In genomic region chr2:237129625-237130263, GRCh38 we compare ENCODE assay signal across 26 cellular contexts. TPM values are rescaled to one million over a fixed set of nuclear protein-coding genes. Genes with fewer than 3 reads are reported as not detected.
DNase-seq lines count a peak whose midpoint lies in the region; ATAC-seq, FAIRE-seq and TF ChIP-seq lines count a peak whose summit lies in the region.
"Had no signal": no experiment of that assay in that cellular context is flagged by ENCODE, and none has a peak within 500 bp of the region (broad histone marks: within the 10 kb centered on the region; RNA-seq: fewer than 3 reads in every experiment).

No MANE protein-coding gene starts in this region.

- H3K4me3 ChIP-seq in esophagus muscularis mucosa, result no peak overlapping the region
- peak overlapping the region; percentile 46 for H3K4me3 ChIP-seq in trophoblast cell (ENCODE audit: low read depth, low read length)
- no peak overlapping the region for H3K4me3 ChIP-seq in osteoblast (ENCODE audit: insufficient read depth, low read length)
- H3K4me3 ChIP-seq: BLaER1, GM23338, K562, MG63, SJCRH30 had no signal

- no peak overlapping the region for H2BK120ac ChIP-seq in trophoblast cell (ENCODE audit: insufficient read depth, low read length, poor library complexity)

- H3K36me3 ChIP-seq in esophagus muscularis mucosa (no peaks in the 10 kb centered on the region), trophoblast cell (ENCODE audit: control insufficient read depth in 1 of 2, insufficient read depth in 2 of 2, low read length in 2 of 2) (no peaks in the 10 kb centered on the region), osteoblast (ENCODE audit: insufficient read depth, low read length) (no peaks in the 10 kb centered on the region)
- H3K36me3 ChIP-seq: BLaER1, MG63, SJCRH30 had no signal

- H2BK12ac ChIP-seq in trophoblast cell (ENCODE audit: low read length), result no peak overlapping the region

- intact Hi-C loops in esophagus muscularis mucosa (cut with DNase I), result loop anchor here (5.0 kb wide), 1 partner anchor 348 kb away; no protein-coding TSS in a partner anchor

- no peaks in the 10 kb centered on the region for H3K79me2 ChIP-seq in trophoblast cell (ENCODE audit: control insufficient read depth, insufficient read depth, low read length, poor library complexity)
- H3K79me2 ChIP-seq in osteoblast (ENCODE audit: insufficient read depth, low read length), result no peaks in the 10 kb centered on the region

- no peak overlapping the region for H4K91ac ChIP-seq in trophoblast cell (ENCODE audit: low read depth, low read length)

- peak overlapping the region; percentile 9 for H3K23ac ChIP-seq in trophoblast cell (ENCODE audit: low read length)

- no peak overlapping the region for H3K14ac ChIP-seq in trophoblast cell (ENCODE audit: low read length)

- H3K4ac ChIP-seq in trophoblast cell (ENCODE audit: low read depth, low read length), result no peak overlapping the region

- TF ChIP-seq EP300 in esophagus muscularis mucosa (IDR thresholded peaks at IDR 0.05), result no peak

- no peak for TF ChIP-seq CTCF in esophagus muscularis mucosa (IDR thresholded peaks at IDR 0.05)
- no peak for TF ChIP-seq CTCF in osteoblast (IDR thresholded peaks at IDR 0.05; ENCODE audit: extremely low read depth, low read depth, low read length)

- no peak overlapping the region for H4K8ac ChIP-seq in trophoblast cell (ENCODE audit: low read depth, low read length)

- H3K4me1 ChIP-seq in esophagus muscularis mucosa (peaks cover 6 to 43% (median 35%) of the 10 kb centered on the region in 4 donors), trophoblast cell (ENCODE audit: control insufficient read depth in 1 of 2, insufficient read depth in 2 of 2, low read length in 2 of 2) (peaks cover 4 to 6% of the 10 kb centered on the region in 2 experiments), osteoblast (ENCODE audit: insufficient read depth, low read length) (peaks cover 20% of the 10 kb centered on the region)
- H3K4me1 ChIP-seq: BLaER1 had no signal

- DNase-seq in GM12891 (ENCODE audit: insufficient read length, low spot score) (no peak), HTR-8/SVneo (ENCODE audit: insufficient read length, low spot score) (no peak), esophagus muscularis mucosa (ENCODE audit: extremely low spot score) (peak; percentile 77), trophoblast cell (no peak), osteoblast (ENCODE audit: insufficient read length, low spot score, missing footprints) (no peak)
- DNase-seq: CD4-positive, CD25-positive, alpha-beta regulatory T cell; DMS153; DND-41; MG63; NCI-H2029; NCI-H446; NCI-H524 treated with DMSO at 0.1 percent for 48 hours; NCI-H774; NK-92 treated with Interleukin-12 subunit alpha and Interleukin-12 subunit beta, amount 100 ng/mL, for 24 hours; PC-3; SJCRH30 had no signal

- H4K20me1 ChIP-seq in osteoblast (ENCODE audit: insufficient read depth, low read length), result no peaks in the 10 kb centered on the region
- H4K20me1 ChIP-seq: BLaER1 had no signal

- H3K79me1 ChIP-seq in trophoblast cell (ENCODE audit: low read length), result peaks cover 2% of the 10 kb centered on the region

- no peak overlapping the region for H2AK5ac ChIP-seq in trophoblast cell (ENCODE audit: low read length)

- ATAC-seq in HG03039 (IDR thresholded peaks at IDR 0.05; ENCODE audit: unreplicated experiment) (no peak), GM18520 (IDR thresholded peaks at IDR 0.05; ENCODE audit: unreplicated experiment) (no peak)
- ATAC-seq: GM23338, HCT116, K562, PC-3, Right ventricle myocardium inferior, SK-N-SH treated with all-trans-retinoic acid at 6 μM for 48 hours had no signal

- no peak overlapping the region for H2AFZ ChIP-seq in trophoblast cell (ENCODE audit: insufficient read depth, low read length, poor library complexity)
- no peak overlapping the region for H2AFZ ChIP-seq in osteoblast (ENCODE audit: low read length)
- H2AFZ ChIP-seq: GM23338 had no signal

- no peak overlapping the region for H3K4me2 ChIP-seq in trophoblast cell (ENCODE audit: low read length)
- H3K4me2 ChIP-seq in osteoblast (ENCODE audit: insufficient read depth, low read length), result no peak overlapping the region
- H3K4me2 ChIP-seq: BLaER1, GM23338 had no signal

- H4K12ac ChIP-seq in trophoblast cell (ENCODE audit: low read depth, low read length), result no peak overlapping the region

- no peak overlapping the region for H3K9ac ChIP-seq in trophoblast cell (ENCODE audit: low read length)
- H3K9ac ChIP-seq: BLaER1 had no signal

- no peak for TF ChIP-seq POLR2A in GM12891 (IDR thresholded peaks at IDR 0.05; ENCODE audit: low read depth, low read length)
- TF ChIP-seq POLR2A in esophagus muscularis mucosa (IDR thresholded peaks at IDR 0.05; ENCODE audit: low read depth), result no peak

- H3K27ac ChIP-seq in esophagus muscularis mucosa (replicated peaks in 1 of 4) (no peak overlapping the region), trophoblast cell (ENCODE audit: low read depth, low read length) (no peak overlapping the region), osteoblast (ENCODE audit: low read depth, low read length) (no peak overlapping the region)
- H3K27ac ChIP-seq: BLaER1, HL-60, SJCRH30 had no signal

- FAIRE-seq in GM12891 (lab: Jason Lieb, UNC), result peak; percentile 23
- FAIRE-seq in HTR-8/SVneo (lab: Jason Lieb, UNC), result peak; percentile 97
- FAIRE-seq: A204.1, K562 had no signal

- H3K9me3 ChIP-seq in esophagus muscularis mucosa (no peaks in the 10 kb centered on the region), trophoblast cell (ENCODE audit: insufficient read depth, low read depth, low read length) (peaks cover 22% of the 10 kb centered on the region), osteoblast (ENCODE audit: low read depth, low read length) (no peaks in the 10 kb centered on the region)
- H3K9me3 ChIP-seq: BLaER1 had no signal

- 92% methylated on average over 4 of the region's 4 CpGs for WGBS in esophagus muscularis mucosa
- no CpG with 5 or more reads among the region's 4 CpGs for WGBS in trophoblast cell (ENCODE audit: extremely low coverage, insufficient coverage, insufficient read length)

- H3K18ac ChIP-seq in trophoblast cell (ENCODE audit: low read length), result no peak overlapping the region

- no peak overlapping the region for H2BK5ac ChIP-seq in trophoblast cell (ENCODE audit: low read depth, low read length, poor library complexity)

- H3K27me3 ChIP-seq in esophagus muscularis mucosa (no peaks in the 10 kb centered on the region), trophoblast cell (ENCODE audit: insufficient read depth, low read length) (no peaks in the 10 kb centered on the region), osteoblast (ENCODE audit: insufficient read depth, low read length) (no peaks in the 10 kb centered on the region)
- H3K27me3 ChIP-seq: BLaER1, MG63, SJCRH30 had no signal

TF ChIP-seq in GM12891, 5 proteins besides CTCF, POLR2A, EP300 and RAD21:
- TF ChIP-seq TAF1 (IDR thresholded peaks at IDR 0.05; ENCODE audit: low read depth, low read length), result no peak
- TF ChIP-seq PAX5 (IDR thresholded peaks at IDR 0.05; ENCODE audit: insufficient read depth, low read length, severe bottlenecking), result no peak
- TF ChIP-seq POU2F2 (IDR thresholded peaks at IDR 0.05; ENCODE audit: low read depth, low read length), result no peak
- no peak for TF ChIP-seq POLR2AphosphoS5 (IDR thresholded peaks at IDR 0.05; ENCODE audit: low read depth, low read length)
- no peak for TF ChIP-seq SPI1 (IDR thresholded peaks at IDR 0.05; ENCODE audit: low read depth, low read length)

RNA-seq across cellular contexts. Expression of gene COPS8, which starts 44.1 kb away (rescaled TPM):
- 37.0 TPM for polyA plus RNA-seq in GM12891 (2012; ENCODE audit: low read depth, missing spikeins)
- 10 to 100 TPM; 69.4 to 96.0 (median 82.8) TPM for total RNA-seq in esophagus muscularis mucosa
- 29.9 and 33.6 TPM in 2 replicates for polyA plus RNA-seq in trophoblast cell (2013)
- total RNA-seq in osteoblast, result 91.2 and 98.4 TPM in 2 replicates
